Comparison of ENCODE assay signal across 8 cellular contexts in genomic region chr15:88918738-88919137, GRCh38. TPM values are rescaled to one million over a fixed set of nuclear protein-coding genes. Genes with fewer than 3 reads are reported as not detected.
DNase-seq lines count a peak whose midpoint lies in the region; FAIRE-seq lines count a peak whose summit lies in the region.

No MANE protein-coding gene starts in this region.

- DNase-seq in stimulated activated CD4-positive, alpha-beta T cell treated with anti-CD3 and anti-CD28 coated beads, Interleukin-15, amount 100 ng/mL, for 24 hours: peak; percentile 67
- DNase-seq in stimulated activated CD4-positive, alpha-beta T cell treated with anti-CD3 and anti-CD28 coated beads, Interleukin-12 subunit alpha, Interleukin-12 subunit beta, amount 100 ng/mL, for 4 hours: no peak
- DNase-seq in LHCN-M2 (ENCODE audit: low read depth) (peak; percentile 100), amniotic epithelial cell (ENCODE audit: low read depth) (peak; percentile 100), myocyte (ENCODE audit: low read depth) (peak; percentile 99), GM19239 (ENCODE audit: insufficient read length, low spot score) (no peak), frontal cortex (ENCODE audit: low spot score in 2 of 2) (no peak), midbrain (lab: John Stamatoyannopoulos, UW) (no peak)

- FAIRE-seq in GM19239 (lab: Jason Lieb, UNC): no peak
- FAIRE-seq in frontal cortex (lab: Jason Lieb, UNC): no peak

RNA-seq across cellular contexts. Expression of gene MFGE8, which starts 5.6 kb away (rescaled TPM):
- total RNA-seq in LHCN-M2 (2014; rRNA removed) (222 and 231 TPM in 2 replicates), myocyte (149 and 193 TPM in 2 replicates), frontal cortex (18.3 TPM)
- polyA plus RNA-seq in LHCN-M2 (2012): 278 TPM
- 797 TPM for polyA plus RNA-seq in myocyte (2012)

RNA-seq across cellular contexts. Expression of gene HAPLN3, which starts 23.4 kb away (rescaled TPM):
- total RNA-seq in LHCN-M2 (2014; rRNA removed) (3.1 and 4.1 TPM in 2 replicates), myocyte (8.7 and 11.9 TPM in 2 replicates), frontal cortex (4.1 TPM)
- polyA plus RNA-seq in LHCN-M2 (2012): 2.8 TPM
- 17.5 TPM for polyA plus RNA-seq in myocyte (2012)

Comparison
In these comparisons a context has a peak if more than half of its experiments do, and no peak if none do; other contexts are left out.
1. DNase-seq: peak in stimulated activated CD4-positive, alpha-beta T cell treated with anti-CD3 and anti-CD28 coated beads, Interleukin-15, amount 100 ng/mL, for 24 hours (single experiment), LHCN-M2 (single experiment), amniotic epithelial cell (single experiment) and myocyte (single experiment); none in stimulated activated CD4-positive, alpha-beta T cell treated with anti-CD3 and anti-CD28 coated beads, Interleukin-12 subunit alpha, Interleukin-12 subunit beta, amount 100 ng/mL, for 4 hours (single experiment), GM19239 (single experiment), frontal cortex (0 of 2) and midbrain (single experiment).